In the genomic region with DNA sequence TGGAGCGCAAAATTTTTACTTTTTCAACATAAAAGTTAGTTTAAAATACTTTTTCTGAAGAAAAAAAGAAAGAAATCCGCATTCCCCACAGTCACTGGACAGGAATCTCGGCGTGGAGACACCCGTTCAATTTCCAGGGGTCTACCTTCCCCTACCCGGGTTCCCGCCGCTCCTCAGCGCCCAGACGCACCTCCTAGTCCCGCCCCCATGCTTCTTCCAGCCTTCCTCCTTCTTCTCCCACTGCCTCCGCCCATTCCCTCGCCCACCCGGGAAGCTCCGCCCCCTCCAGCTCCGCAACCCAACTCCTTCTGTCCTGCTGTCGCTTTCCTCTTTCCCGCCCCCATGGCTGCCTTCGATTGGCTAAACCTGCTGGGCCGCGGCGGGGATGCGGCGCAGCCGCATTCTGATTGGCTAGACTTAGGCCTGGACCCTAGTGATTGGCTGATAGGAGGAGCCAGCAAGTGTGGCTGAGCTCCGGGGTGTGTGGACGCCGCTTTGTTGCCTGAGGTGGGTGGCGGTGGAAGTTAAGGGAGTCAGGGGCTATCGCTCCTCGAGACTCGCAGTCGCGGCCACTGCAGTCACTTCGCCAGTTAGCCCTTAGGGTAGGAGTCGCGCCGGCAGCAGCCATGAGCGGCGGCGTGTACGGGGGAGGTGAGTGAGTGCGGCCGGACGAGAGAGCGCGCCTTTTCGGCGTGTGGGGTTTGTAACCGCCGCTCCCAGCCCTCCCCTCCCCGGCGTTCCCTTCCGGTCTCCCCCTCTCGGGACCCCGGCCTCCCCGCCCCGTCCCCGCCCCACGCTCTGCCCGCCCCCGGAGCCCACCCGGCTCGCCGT, we compare ENCODE assay signal across 1 cellular context.
TF ChIP-seq lines count a peak whose summit lies in the region.

TSS of gene ACTL6A (plus strand) at position 460 of the 831 bp plus-strand sequence. CDS start at position 627, 167 bp downstream.

TF ChIP-seq in HepG2, 621 proteins besides CTCF, POLR2A, EP300 and RAD21 (continued from another document and continues in another):
- TF ChIP-seq, protein P1, sequence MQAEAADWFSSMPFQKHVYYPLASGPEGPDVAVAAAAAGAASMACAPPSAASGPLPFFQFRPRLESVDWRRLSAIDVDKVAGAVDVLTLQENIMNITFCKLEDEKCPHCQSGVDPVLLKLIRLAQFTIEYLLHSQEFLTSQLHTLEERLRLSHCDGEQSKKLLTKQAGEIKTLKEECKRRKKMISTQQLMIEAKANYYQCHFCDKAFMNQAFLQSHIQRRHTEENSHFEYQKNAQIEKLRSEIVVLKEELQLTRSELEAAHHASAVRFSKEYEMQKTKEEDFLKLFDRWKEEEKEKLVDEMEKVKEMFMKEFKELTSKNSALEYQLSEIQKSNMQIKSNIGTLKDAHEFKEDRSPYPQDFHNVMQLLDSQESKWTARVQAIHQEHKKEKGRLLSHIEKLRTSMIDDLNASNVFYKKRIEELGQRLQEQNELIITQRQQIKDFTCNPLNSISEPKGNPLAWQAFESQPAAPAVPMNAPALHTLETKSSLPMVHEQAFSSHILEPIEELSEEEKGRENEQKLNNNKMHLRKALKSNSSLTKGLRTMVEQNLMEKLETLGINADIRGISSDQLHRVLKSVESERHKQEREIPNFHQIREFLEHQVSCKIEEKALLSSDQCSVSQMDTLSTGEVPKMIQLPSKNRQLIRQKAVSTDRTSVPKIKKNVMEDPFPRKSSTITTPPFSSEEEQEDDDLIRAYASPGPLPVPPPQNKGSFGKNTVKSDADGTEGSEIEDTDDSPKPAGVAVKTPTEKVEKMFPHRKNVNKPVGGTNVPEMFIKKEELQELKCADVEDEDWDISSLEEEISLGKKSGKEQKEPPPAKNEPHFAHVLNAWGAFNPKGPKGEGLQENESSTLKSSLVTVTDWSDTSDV (CRISPR knock-in tag; IDR thresholded peaks at IDR 0.05), result no peak
- TF ChIP-seq, protein P2, sequence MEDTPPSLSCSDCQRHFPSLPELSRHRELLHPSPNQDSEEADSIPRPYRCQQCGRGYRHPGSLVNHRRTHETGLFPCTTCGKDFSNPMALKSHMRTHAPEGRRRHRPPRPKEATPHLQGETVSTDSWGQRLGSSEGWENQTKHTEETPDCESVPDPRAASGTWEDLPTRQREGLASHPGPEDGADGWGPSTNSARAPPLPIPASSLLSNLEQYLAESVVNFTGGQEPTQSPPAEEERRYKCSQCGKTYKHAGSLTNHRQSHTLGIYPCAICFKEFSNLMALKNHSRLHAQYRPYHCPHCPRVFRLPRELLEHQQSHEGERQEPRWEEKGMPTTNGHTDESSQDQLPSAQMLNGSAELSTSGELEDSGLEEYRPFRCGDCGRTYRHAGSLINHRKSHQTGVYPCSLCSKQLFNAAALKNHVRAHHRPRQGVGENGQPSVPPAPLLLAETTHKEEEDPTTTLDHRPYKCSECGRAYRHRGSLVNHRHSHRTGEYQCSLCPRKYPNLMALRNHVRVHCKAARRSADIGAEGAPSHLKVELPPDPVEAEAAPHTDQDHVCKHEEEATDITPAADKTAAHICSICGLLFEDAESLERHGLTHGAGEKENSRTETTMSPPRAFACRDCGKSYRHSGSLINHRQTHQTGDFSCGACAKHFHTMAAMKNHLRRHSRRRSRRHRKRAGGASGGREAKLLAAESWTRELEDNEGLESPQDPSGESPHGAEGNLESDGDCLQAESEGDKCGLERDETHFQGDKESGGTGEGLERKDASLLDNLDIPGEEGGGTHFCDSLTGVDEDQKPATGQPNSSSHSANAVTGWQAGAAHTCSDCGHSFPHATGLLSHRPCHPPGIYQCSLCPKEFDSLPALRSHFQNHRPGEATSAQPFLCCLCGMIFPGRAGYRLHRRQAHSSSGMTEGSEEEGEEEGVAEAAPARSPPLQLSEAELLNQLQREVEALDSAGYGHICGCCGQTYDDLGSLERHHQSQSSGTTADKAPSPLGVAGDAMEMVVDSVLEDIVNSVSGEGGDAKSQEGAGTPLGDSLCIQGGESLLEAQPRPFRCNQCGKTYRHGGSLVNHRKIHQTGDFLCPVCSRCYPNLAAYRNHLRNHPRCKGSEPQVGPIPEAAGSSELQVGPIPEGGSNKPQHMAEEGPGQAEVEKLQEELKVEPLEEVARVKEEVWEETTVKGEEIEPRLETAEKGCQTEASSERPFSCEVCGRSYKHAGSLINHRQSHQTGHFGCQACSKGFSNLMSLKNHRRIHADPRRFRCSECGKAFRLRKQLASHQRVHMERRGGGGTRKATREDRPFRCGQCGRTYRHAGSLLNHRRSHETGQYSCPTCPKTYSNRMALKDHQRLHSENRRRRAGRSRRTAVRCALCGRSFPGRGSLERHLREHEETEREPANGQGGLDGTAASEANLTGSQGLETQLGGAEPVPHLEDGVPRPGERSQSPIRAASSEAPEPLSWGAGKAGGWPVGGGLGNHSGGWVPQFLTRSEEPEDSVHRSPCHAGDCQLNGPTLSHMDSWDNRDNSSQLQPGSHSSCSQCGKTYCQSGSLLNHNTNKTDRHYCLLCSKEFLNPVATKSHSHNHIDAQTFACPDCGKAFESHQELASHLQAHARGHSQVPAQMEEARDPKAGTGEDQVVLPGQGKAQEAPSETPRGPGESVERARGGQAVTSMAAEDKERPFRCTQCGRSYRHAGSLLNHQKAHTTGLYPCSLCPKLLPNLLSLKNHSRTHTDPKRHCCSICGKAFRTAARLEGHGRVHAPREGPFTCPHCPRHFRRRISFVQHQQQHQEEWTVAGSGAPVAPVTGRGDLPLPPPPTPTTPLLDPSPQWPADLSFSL (CRISPR knock-in tag; IDR thresholded peaks at IDR 0.05), result no peak
- TF ChIP-seq ZNF709 (CRISPR knock-in tag; IDR thresholded peaks at IDR 0.05) (no peak), ASH2L (IDR thresholded peaks at IDR 0.05; ENCODE audit: insufficient read length, low read depth, low read length) (peak; percentile 90), ZNF274 (CRISPR knock-in tag; IDR thresholded peaks at IDR 0.05) (0 out of 2 replicates have a peak, but pooled peaks have one; percentile 39), ZNF773 (CRISPR knock-in tag; IDR thresholded peaks at IDR 0.05; ENCODE audit: borderline replicate concordance) (no peak), ATF2 (CRISPR knock-in tag; IDR thresholded peaks at IDR 0.05) (peak; percentile 39; the same call in 1 of the 2 replicates), ZSCAN31 (CRISPR knock-in tag; IDR thresholded peaks at IDR 0.05; ENCODE audit: low read depth) (peak; percentile 58; the same call in 1 of the 2 replicates), ZNF569 (CRISPR knock-in tag; IDR thresholded peaks at IDR 0.05; ENCODE audit: borderline replicate concordance) (no peak; the same call in 1 of the 2 replicates), ZSCAN25 (CRISPR knock-in tag; IDR thresholded peaks at IDR 0.05) (no peak), ZNF232 (CRISPR knock-in tag; IDR thresholded peaks at IDR 0.05; ENCODE audit: borderline replicate concordance) (no peak), ZNF547 (CRISPR knock-in tag; IDR thresholded peaks at IDR 0.05) (peak; percentile 57; the same call in 1 of the 2 replicates), KLF15 (CRISPR knock-in tag; IDR thresholded peaks at IDR 0.05; ENCODE audit: borderline replicate concordance) (no peak), ZKSCAN1 (IDR thresholded peaks at IDR 0.05; ENCODE audit: low read length) (no peak), HNRNPH1 (optimal IDR thresholded peaks at IDR 0.05; ENCODE audit: low read depth, low read length) (no peak), ZNF205 (CRISPR knock-in tag; IDR thresholded peaks at IDR 0.05) (no peak), GABPA (IDR thresholded peaks at IDR 0.05; ENCODE audit: low read depth, low read length) (peak; percentile 43), GABPA (CRISPR knock-in tag; IDR thresholded peaks at IDR 0.05; ENCODE audit: low read depth) (peak; percentile 81), ZNF136 (CRISPR knock-in tag; IDR thresholded peaks at IDR 0.05; ENCODE audit: low read depth) (no peak), GTF3A (CRISPR knock-in tag; conservative IDR thresholded peaks at IDR 0.05) (no peak), PAX8 (CRISPR knock-in tag; IDR thresholded peaks at IDR 0.05; ENCODE audit: borderline replicate concordance) (no peak), ZNF263 (CRISPR knock-in tag; IDR thresholded peaks at IDR 0.05) (no peak), PHB2 (IDR thresholded peaks at IDR 0.05; ENCODE audit: partially characterized antibody) (no peak), ZNF891 (CRISPR knock-in tag; IDR thresholded peaks at IDR 0.05) (no peak), ZBTB38 (CRISPR knock-in tag; IDR thresholded peaks at IDR 0.05) (no peak), CEBPB (IDR thresholded peaks at IDR 0.05; ENCODE audit: borderline replicate concordance, low read depth, low read length) (no peak), PRPF4 (IDR thresholded peaks at IDR 0.05; ENCODE audit: low read depth, low read length, poor library complexity, severe bottlenecking) (no peak), PHF8 (CRISPR knock-in tag; IDR thresholded peaks at IDR 0.05) (peak; percentile 96), MTA1 (CRISPR knock-in tag; IDR thresholded peaks at IDR 0.05; ENCODE audit: borderline replicate concordance) (no peak), ZNF367 (CRISPR knock-in tag; IDR thresholded peaks at IDR 0.05; ENCODE audit: borderline replicate concordance) (no peak), ETV6 (CRISPR knock-in tag; conservative IDR thresholded peaks at IDR 0.05) (no peak), MAFG (CRISPR knock-in tag; IDR thresholded peaks at IDR 0.05) (no peak), ZSCAN5A (CRISPR knock-in tag; IDR thresholded peaks at IDR 0.05; ENCODE audit: borderline replicate concordance) (no peak), KLF6 (CRISPR knock-in tag; IDR thresholded peaks at IDR 0.05) (peak; percentile 70; the same call in 1 of the 2 replicates), SRSF1 (optimal IDR thresholded peaks at IDR 0.05; ENCODE audit: low read depth, low read length) (peak; percentile 91), ZNF337 (CRISPR knock-in tag; IDR thresholded peaks at IDR 0.05; ENCODE audit: borderline replicate concordance, low read depth) (no peak), ZNF446 (CRISPR knock-in tag; IDR thresholded peaks at IDR 0.05) (no peak), MLLT10 (CRISPR knock-in tag; IDR thresholded peaks at IDR 0.05) (no peak)
- TF ChIP-seq, protein P3, sequence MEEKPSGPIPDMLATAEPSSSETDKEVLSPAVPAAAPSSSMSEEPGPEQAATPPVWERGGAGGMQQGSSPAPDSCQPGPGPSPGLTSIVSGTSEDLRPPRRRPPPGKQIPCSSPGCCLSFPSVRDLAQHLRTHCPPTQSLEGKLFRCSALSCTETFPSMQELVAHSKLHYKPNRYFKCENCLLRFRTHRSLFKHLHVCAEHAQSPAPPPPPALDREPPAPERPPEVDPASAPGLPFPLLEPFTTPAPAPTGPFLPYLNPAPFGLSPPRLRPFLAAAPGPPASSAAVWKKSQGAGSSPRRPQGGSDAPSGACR (CRISPR knock-in tag; IDR thresholded peaks at IDR 0.05), result no peak
- TF ChIP-seq, protein P4, sequence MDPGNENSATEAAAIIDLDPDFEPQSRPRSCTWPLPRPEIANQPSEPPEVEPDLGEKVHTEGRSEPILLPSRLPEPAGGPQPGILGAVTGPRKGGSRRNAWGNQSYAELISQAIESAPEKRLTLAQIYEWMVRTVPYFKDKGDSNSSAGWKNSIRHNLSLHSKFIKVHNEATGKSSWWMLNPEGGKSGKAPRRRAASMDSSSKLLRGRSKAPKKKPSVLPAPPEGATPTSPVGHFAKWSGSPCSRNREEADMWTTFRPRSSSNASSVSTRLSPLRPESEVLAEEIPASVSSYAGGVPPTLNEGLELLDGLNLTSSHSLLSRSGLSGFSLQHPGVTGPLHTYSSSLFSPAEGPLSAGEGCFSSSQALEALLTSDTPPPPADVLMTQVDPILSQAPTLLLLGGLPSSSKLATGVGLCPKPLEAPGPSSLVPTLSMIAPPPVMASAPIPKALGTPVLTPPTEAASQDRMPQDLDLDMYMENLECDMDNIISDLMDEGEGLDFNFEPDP (CRISPR knock-in tag; conservative IDR thresholded peaks at IDR 0.05), result no peak
- TF ChIP-seq, protein P5, sequence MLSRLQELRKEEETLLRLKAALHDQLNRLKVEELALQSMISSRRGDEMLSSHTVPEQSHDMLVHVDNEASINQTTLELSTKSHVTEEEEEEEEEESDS (CRISPR knock-in tag; IDR thresholded peaks at IDR 0.05; ENCODE audit: borderline replicate concordance), result no peak
- TF ChIP-seq, protein P6, sequence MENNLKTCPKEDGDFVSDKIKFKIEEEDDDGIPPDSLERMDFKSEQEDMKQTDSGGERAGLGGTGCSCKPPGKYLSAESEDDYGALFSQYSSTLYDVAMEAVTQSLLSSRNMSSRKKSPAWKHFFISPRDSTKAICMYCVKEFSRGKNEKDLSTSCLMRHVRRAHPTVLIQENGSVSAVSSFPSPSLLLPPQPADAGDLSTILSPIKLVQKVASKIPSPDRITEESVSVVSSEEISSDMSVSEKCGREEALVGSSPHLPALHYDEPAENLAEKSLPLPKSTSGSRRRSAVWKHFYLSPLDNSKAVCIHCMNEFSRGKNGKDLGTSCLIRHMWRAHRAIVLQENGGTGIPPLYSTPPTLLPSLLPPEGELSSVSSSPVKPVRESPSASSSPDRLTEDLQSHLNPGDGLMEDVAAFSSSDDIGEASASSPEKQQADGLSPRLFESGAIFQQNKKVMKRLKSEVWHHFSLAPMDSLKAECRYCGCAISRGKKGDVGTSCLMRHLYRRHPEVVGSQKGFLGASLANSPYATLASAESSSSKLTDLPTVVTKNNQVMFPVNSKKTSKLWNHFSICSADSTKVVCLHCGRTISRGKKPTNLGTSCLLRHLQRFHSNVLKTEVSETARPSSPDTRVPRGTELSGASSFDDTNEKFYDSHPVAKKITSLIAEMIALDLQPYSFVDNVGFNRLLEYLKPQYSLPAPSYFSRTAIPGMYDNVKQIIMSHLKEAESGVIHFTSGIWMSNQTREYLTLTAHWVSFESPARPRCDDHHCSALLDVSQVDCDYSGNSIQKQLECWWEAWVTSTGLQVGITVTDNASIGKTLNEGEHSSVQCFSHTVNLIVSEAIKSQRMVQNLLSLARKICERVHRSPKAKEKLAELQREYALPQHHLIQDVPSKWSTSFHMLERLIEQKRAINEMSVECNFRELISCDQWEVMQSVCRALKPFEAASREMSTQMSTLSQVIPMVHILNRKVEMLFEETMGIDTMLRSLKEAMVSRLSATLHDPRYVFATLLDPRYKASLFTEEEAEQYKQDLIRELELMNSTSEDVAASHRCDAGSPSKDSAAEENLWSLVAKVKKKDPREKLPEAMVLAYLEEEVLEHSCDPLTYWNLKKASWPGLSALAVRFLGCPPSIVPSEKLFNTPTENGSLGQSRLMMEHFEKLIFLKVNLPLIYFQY (CRISPR knock-in tag; IDR thresholded peaks at IDR 0.05; ENCODE audit: borderline replicate concordance), result no peak
